In genomic region chr3:189967254-189967865, GRCh38 we compare ENCODE assay signal across 8 cellular contexts.
DNase-seq lines count a peak whose midpoint lies in the region; ATAC-seq and TF ChIP-seq lines count a peak whose summit lies in the region.

No MANE protein-coding gene starts in this region.

- H3K27ac Mint-ChIP-seq in CD14-positive monocyte (no peak overlapping the region), activated B cell treated with CpG ODN at 0.5 μM for 24 hours (no peak overlapping the region)

- H3K9me2 ChIP-seq in hepatocyte (replicated peaks; ENCODE audit: insufficient read depth), result no peaks in the 10 kb centered on the region

- H3K27me3 ChIP-seq in hepatocyte, result no peaks in the 10 kb centered on the region

- H3K9me3 ChIP-seq in hepatocyte (ENCODE audit: low read depth), result no peaks in the 10 kb centered on the region

- no peaks in the 10 kb centered on the region for H3K36me3 ChIP-seq in hepatocyte (replicated peaks; ENCODE audit: insufficient read depth, low read depth)

- no peak overlapping the region for H3K4me3 ChIP-seq in hepatocyte

- CTCF ChIA-PET in activated B cell treated with CpG ODN at 0.5 μM for 24 hours (lab: Charles Lee), result no interaction called here

- H3K4me1 Mint-ChIP-seq in CD14-positive monocyte (no peaks in the 10 kb centered on the region), activated B cell treated with CpG ODN at 0.5 μM for 24 hours (no peaks in the 10 kb centered on the region)

- no peaks in the 10 kb centered on the region for H4K20me1 ChIP-seq in hepatocyte (ENCODE audit: insufficient read depth, poor library complexity, severe bottlenecking)

- TF ChIP-seq CTCF in CD14-positive monocyte (IDR thresholded peaks at IDR 0.05) (peak; percentile 84), activated B cell treated with CpG ODN at 0.5 μM for 24 hours (IDR thresholded peaks at IDR 0.05) (peak; percentile 94), hepatocyte (IDR thresholded peaks at IDR 0.05; ENCODE audit: poor library complexity) (peak; percentile 83)

- H3K9me3 Mint-ChIP-seq in CD14-positive monocyte, result no peaks in the 10 kb centered on the region
- no peaks in the 10 kb centered on the region for H3K9me3 Mint-ChIP-seq in activated B cell treated with CpG ODN at 0.5 μM for 24 hours

- ATAC-seq in GM18502 (IDR thresholded peaks at IDR 0.05; ENCODE audit: poor library complexity, unreplicated experiment), result peak; percentile 83
- ATAC-seq in HG02885 (IDR thresholded peaks at IDR 0.05; ENCODE audit: poor library complexity, unreplicated experiment), result peak; percentile 76
- no peak for ATAC-seq in activated B cell treated with CpG ODN at 0.5 μM for 24 hours (ENCODE audit: low read depth)

- POLR2A ChIA-PET in activated B cell treated with CpG ODN at 0.5 μM for 24 hours (lab: Charles Lee), result no interaction called here

- no peaks in the 10 kb centered on the region for H3K36me3 Mint-ChIP-seq in CD14-positive monocyte
- H3K36me3 Mint-ChIP-seq in activated B cell treated with CpG ODN at 0.5 μM for 24 hours (ENCODE audit: low read depth), result no peaks in the 10 kb centered on the region

- H2AFZ ChIP-seq in hepatocyte, result no peak overlapping the region

- intact Hi-C loops in CD14-positive monocyte (cut with micrococcal nuclease), result loop anchor here (5.0 to 10.0 kb wide), 3 partner anchors 227 to 357 kb away; partner anchors contain the start of gene CLDN1 (in 2 of the 2)
- intact Hi-C loops in activated B cell treated with CpG ODN at 0.5 μM for 24 hours (cut with micrococcal nuclease), result loop anchor here (1.0 kb wide), 3 partner anchors 234 to 730 kb away; no protein-coding TSS in a partner anchor

- WGBS in hepatocyte (ENCODE audit: low lambda C conversion rate, missing lambda C conversion rate), result 31% methylated on average over 5 of the region's 5 CpGs

- DNase-seq in CD14-positive monocyte (ENCODE audit: low spot score), result no peak
- peak; percentile 20 for DNase-seq in NCI-H2029 treated with DMSO at 0.1 percent for 48 hours (lab: John Stamatoyannopoulos, UW)
- DNase-seq in activated B cell treated with CpG ODN at 0.5 μM for 24 hours, result no peak
- peak; percentile 79 for DNase-seq in hepatocyte (ENCODE audit: low spot score)
- DNase-seq in superior temporal gyrus (ENCODE audit: extremely low spot score), result peak; percentile 91
- DNase-seq in effector CD8-positive, alpha-beta T cell (lab: John Stamatoyannopoulos, UW), result no peak

- no peak overlapping the region for H3K4me2 ChIP-seq in hepatocyte

- H3K27me3 Mint-ChIP-seq in CD14-positive monocyte (ENCODE audit: low read depth in 3 of 3) (peaks cover 0 to 3% (median 2%) of the 10 kb centered on the region in 3 donors), activated B cell treated with CpG ODN at 0.5 μM for 24 hours (no peaks in the 10 kb centered on the region)

- no peak overlapping the region for H3K4me3 Mint-ChIP-seq in CD14-positive monocyte
- no peak overlapping the region for H3K4me3 Mint-ChIP-seq in activated B cell treated with CpG ODN at 0.5 μM for 24 hours

- no peaks in the 10 kb centered on the region for H3K79me2 ChIP-seq in hepatocyte

- H3K4me1 ChIP-seq in hepatocyte (ENCODE audit: insufficient read depth), result no peaks in the 10 kb centered on the region

- no peak overlapping the region for H3K27ac ChIP-seq in hepatocyte

Comparison
In these comparisons a context has a peak if more than half of its experiments do, and no peak if none do; other contexts are left out.
1. DNase-seq: peak in NCI-H2029 treated with DMSO at 0.1 percent for 48 hours (single experiment), hepatocyte (single experiment) and superior temporal gyrus (single experiment); none in CD14-positive monocyte (single experiment), activated B cell treated with CpG ODN at 0.5 μM for 24 hours (single experiment) and effector CD8-positive, alpha-beta T cell (single experiment).
2. Peak in every context shown above with its lines, with median percentiles within 50 percentile points of each other: CTCF ChIP-seq.